17 cellular contexts compared by ENCODE assay signal in the genomic region with DNA sequence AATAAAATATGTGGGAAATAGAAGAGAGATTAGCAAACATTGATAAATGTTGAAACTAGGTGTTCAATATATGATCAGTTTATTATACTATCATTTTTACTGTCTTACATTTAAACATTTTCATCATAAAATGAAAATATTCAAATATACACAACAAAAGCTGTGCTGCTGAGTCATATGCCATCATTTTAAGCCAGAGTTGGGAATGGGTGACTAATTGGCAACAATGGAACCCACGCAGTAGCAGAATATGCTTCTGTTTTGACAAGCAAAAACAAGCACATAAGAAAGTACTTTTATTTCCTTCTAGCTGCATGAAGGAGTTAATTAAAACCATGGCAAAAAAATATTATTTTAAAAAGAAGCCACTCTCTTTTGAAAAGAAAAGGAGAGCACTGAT.
DNase-seq lines count a peak whose midpoint lies in the region; TF ChIP-seq lines count a peak whose summit lies in the region.
"Had no signal": no experiment of that assay in that cellular context is flagged by ENCODE, and none has a peak within 500 bp of the region (broad histone marks: within the 10 kb centered on the region; RNA-seq: fewer than 3 reads in every experiment).

No MANE protein-coding gene starts in this region.

- no peak for TF ChIP-seq POLR2A in esophagus squamous epithelium (IDR thresholded peaks at IDR 0.05)

- no peaks in the 10 kb centered on the region for H3K36me3 Mint-ChIP-seq in activated T-cell treated with anti-CD3 and anti-CD28 coated beads, Interleukin-2, amount 50 U/mL, for 24 hours (ENCODE audit: low read depth)

- TF ChIP-seq CTCF in astrocyte of the spinal cord (IDR thresholded peaks at IDR 0.05; ENCODE audit: low read depth, low read length) (no peak), esophagus squamous epithelium (IDR thresholded peaks at IDR 0.05) (no peak)

- H3K27me3 ChIP-seq in esophagus squamous epithelium = no peaks in the 10 kb centered on the region
- H3K27me3 ChIP-seq: tibial nerve had no signal

- H3K4me3 Mint-ChIP-seq in activated T-cell treated with anti-CD3 and anti-CD28 coated beads, Interleukin-2, amount 50 U/mL, for 24 hours = no peak overlapping the region
- H3K4me3 Mint-ChIP-seq: CD8-positive, alpha-beta memory T cell had no signal

- H3K9me3 Mint-ChIP-seq in activated T-cell treated with anti-CD3 and anti-CD28 coated beads, Interleukin-2, amount 50 U/mL, for 24 hours = peaks cover 3% of the 10 kb centered on the region

- no peak overlapping the region for H3K27ac Mint-ChIP-seq in activated T-cell treated with anti-CD3 and anti-CD28 coated beads, Interleukin-2, amount 50 U/mL, for 24 hours
- H3K27ac Mint-ChIP-seq: CD8-positive, alpha-beta memory T cell had no signal

- in situ Hi-C loops in astrocyte of the spinal cord (cut with HindIII; ENCODE audit: low sequenced_read_pairs) = no loop called here

- H3K4me1 Mint-ChIP-seq in activated T-cell treated with anti-CD3 and anti-CD28 coated beads, Interleukin-2, amount 50 U/mL, for 24 hours (ENCODE audit: low read depth) = no peaks in the 10 kb centered on the region
- H3K4me1 Mint-ChIP-seq: CD8-positive, alpha-beta memory T cell had no signal

- no peaks in the 10 kb centered on the region for H3K27me3 Mint-ChIP-seq in activated T-cell treated with anti-CD3 and anti-CD28 coated beads, Interleukin-2, amount 50 U/mL, for 24 hours
- H3K27me3 Mint-ChIP-seq: CD8-positive, alpha-beta memory T cell had no signal

- H3K4me3 ChIP-seq in astrocyte of the spinal cord (ENCODE audit: low read depth, low read length) = no peak overlapping the region
- H3K4me3 ChIP-seq in esophagus squamous epithelium = no peak overlapping the region
- H3K4me3 ChIP-seq: psoas muscle, tibial nerve had no signal

- peak; percentile 20 for DNase-seq in DMS53 (lab: John Stamatoyannopoulos, UW)
- no peak for DNase-seq in DMS53 treated with DMSO at 0.1 percent for 48 hours (lab: John Stamatoyannopoulos, UW; ENCODE audit: unreplicated experiment)
- DNase-seq in astrocyte of the spinal cord (ENCODE audit: low read depth, low spot score) = peak; percentile 78
- peak; percentile 23 for DNase-seq in glomerular visceral epithelial cell (ENCODE audit: extremely low spot score)
- no peak for DNase-seq in NCI-H2227 treated with DMSO at 0.1 percent for 48 hours (lab: John Stamatoyannopoulos, UW)
- no peak for DNase-seq in activated T-cell treated with anti-CD3 and anti-CD28 coated beads, Interleukin-2, amount 50 U/mL, for 24 hours
- no peak for DNase-seq in NCI-H1694 (lab: John Stamatoyannopoulos, UW)
- DNase-seq in esophagus squamous epithelium (lab: John Stamatoyannopoulos, UW) = no peak
- DNase-seq: activated effector memory CD4-positive, alpha-beta T cell treated with anti-CD3 and anti-CD28 coated beads, Interleukin-2, amount 50 U/mL, for 16 hours; CD8-positive, alpha-beta memory T cell; effector memory CD4-positive, alpha-beta T cell; GF-D8; head of caudate nucleus; left cardiac atrium; psoas muscle had no signal

- intact Hi-C loops in esophagus squamous epithelium (cut with DNase I) = no loop called here

- H3K4me1 ChIP-seq in esophagus squamous epithelium = peaks cover 0 to 7% (median 0%) of the 10 kb centered on the region in 3 donors
- H3K4me1 ChIP-seq: psoas muscle, tibial nerve had no signal

- H3K27ac ChIP-seq in esophagus squamous epithelium = no peak overlapping the region
- H3K27ac ChIP-seq: 22Rv1, psoas muscle, tibial nerve had no signal

- H3K36me3 ChIP-seq in esophagus squamous epithelium = no peaks in the 10 kb centered on the region
- H3K36me3 ChIP-seq: tibial nerve had no signal

- WGBS in esophagus squamous epithelium, 2 donors = 35 to 55% methylated on average over 1 of the region's 1 CpG

- H3K9me3 ChIP-seq in esophagus squamous epithelium = no peaks in the 10 kb centered on the region
- H3K9me3 ChIP-seq: tibial nerve had no signal

Comparison
In these comparisons a context has a peak if more than half of its experiments do, and no peak if none do; other contexts are left out.
1. DNase-seq: peak in DMS53 (single experiment), astrocyte of the spinal cord (single experiment) and glomerular visceral epithelial cell (single experiment); none in DMS53 treated with DMSO at 0.1 percent for 48 hours (single experiment), NCI-H2227 treated with DMSO at 0.1 percent for 48 hours (single experiment), activated T-cell treated with anti-CD3 and anti-CD28 coated beads, Interleukin-2, amount 50 U/mL, for 24 hours (single experiment), NCI-H1694 (single experiment) and esophagus squamous epithelium (single experiment).